11 cellular contexts compared by ENCODE assay signal in genomic region chr10:74928742-74929191, GRCh38.
DNase-seq lines count a peak whose midpoint lies in the region; ATAC-seq and TF ChIP-seq lines count a peak whose summit lies in the region.
"Had no signal": no experiment of that assay in that cellular context is flagged by ENCODE, and none has a peak within 500 bp of the region (broad histone marks: within the 10 kb centered on the region; RNA-seq: fewer than 3 reads in every experiment).

No MANE protein-coding gene starts in this region.

- DNase-seq in GM04503 (ENCODE audit: low read depth) (peak; percentile 47), body of pancreas (no peak), left lung (no peak), thoracic aorta (ENCODE audit: low spot score) (no peak), nephron progenitor cell (no peak), WERI-Rb-1 (no peak)
- no peak for DNase-seq in stimulated activated CD4-positive, alpha-beta T cell treated with anti-CD3 and anti-CD28 coated beads, Interleukin-4, amount 100 ng/mL, for 1 hour
- DNase-seq: activated gamma-delta T cell treated with Interleukin-2 at 50 U/mL for 16 hours; CD4-positive, CD25-positive, alpha-beta regulatory T cell; ovary; stimulated activated CD4-positive, alpha-beta T cell treated with anti-CD3 and anti-CD28 coated beads, Interleukin-15, amount 100 ng/mL, for 24 hours had no signal

- WGBS in body of pancreas, 2 donors = 16 to 22% methylated on average over 2 of the region's 2 CpGs

- H3K9me3 ChIP-seq in body of pancreas = no peaks in the 10 kb centered on the region
- no peaks in the 10 kb centered on the region for H3K9me3 ChIP-seq in left lung
- H3K9me3 ChIP-seq in thoracic aorta = no peaks in the 10 kb centered on the region
- no peaks in the 10 kb centered on the region for H3K9me3 ChIP-seq in WERI-Rb-1 (ENCODE audit: severe bottlenecking)
- H3K9me3 ChIP-seq: ovary had no signal

- H3K27me3 Mint-ChIP-seq in nephron progenitor cell (ENCODE audit: low read depth, poor library complexity) = no peaks in the 10 kb centered on the region
- H3K27me3 Mint-ChIP-seq: CD4-positive, CD25-positive, alpha-beta regulatory T cell had no signal

- H3K4me3 Mint-ChIP-seq in nephron progenitor cell = no peak overlapping the region
- H3K4me3 Mint-ChIP-seq: CD4-positive, CD25-positive, alpha-beta regulatory T cell had no signal

- H3K36me3 ChIP-seq in body of pancreas (replicated peaks in 1 of 2; ENCODE audit: insufficient read depth in 1 of 2, low read depth in 2 of 2) (no peaks in the 10 kb centered on the region), left lung (no peaks in the 10 kb centered on the region), thoracic aorta (no peaks in the 10 kb centered on the region), WERI-Rb-1 (no peaks in the 10 kb centered on the region)
- H3K36me3 ChIP-seq: ovary had no signal

- no peak for TF ChIP-seq POLR2A in body of pancreas (IDR thresholded peaks at IDR 0.05)

- H3K27me3 ChIP-seq in body of pancreas (no peaks in the 10 kb centered on the region), left lung (no peaks in the 10 kb centered on the region), thoracic aorta (replicated peaks; ENCODE audit: insufficient read depth) (no peaks in the 10 kb centered on the region), WERI-Rb-1 (ENCODE audit: insufficient read depth, low read depth, severe bottlenecking) (no peaks in the 10 kb centered on the region)
- H3K27me3 ChIP-seq: ovary had no signal

- H3K27ac Mint-ChIP-seq in nephron progenitor cell = no peak overlapping the region

- peaks cover 38% of the 10 kb centered on the region for H3K4me1 Mint-ChIP-seq in nephron progenitor cell

- no peaks in the 10 kb centered on the region for H3K9me3 Mint-ChIP-seq in nephron progenitor cell
- H3K9me3 Mint-ChIP-seq: CD4-positive, CD25-positive, alpha-beta regulatory T cell had no signal

- H3K27ac ChIP-seq in body of pancreas (peak overlapping the region; percentile 32 to 64 (median 54)), left lung (peak overlapping the region; percentile 14), thoracic aorta (peak overlapping the region; percentile 82 to 83), WERI-Rb-1 (no peak overlapping the region)

- intact Hi-C loops in body of pancreas (cut with DNase I) (no loop called here), left lung (cut with DNase I) (no loop called here)

- ATAC-seq in body of pancreas (peak; percentile 11), left lung (no peak), thoracic aorta (ENCODE audit: insufficient number of reproducible peaks, low FRiP score, low read depth) (no peak)

- no peak for TF ChIP-seq CTCF in body of pancreas (IDR thresholded peaks at IDR 0.05)
- no peak for TF ChIP-seq CTCF in left lung (IDR thresholded peaks at IDR 0.05)
- no peak for TF ChIP-seq CTCF in thoracic aorta (IDR thresholded peaks at IDR 0.05)
- no peak for TF ChIP-seq CTCF in nephron progenitor cell (IDR thresholded peaks at IDR 0.05)
- no peak for TF ChIP-seq CTCF in WERI-Rb-1 (IDR thresholded peaks at IDR 0.05; ENCODE audit: low read depth, low read length)

- H3K4me1 ChIP-seq in body of pancreas (peaks cover 89% of the 10 kb centered on the region), left lung (peaks cover 10 to 37% of the 10 kb centered on the region in 2 donors), thoracic aorta (ENCODE audit: control insufficient read depth in 1 of 2, low read depth in 2 of 2) (peaks cover 55 to 68% of the 10 kb centered on the region in 2 donors)

- H3K36me3 Mint-ChIP-seq in nephron progenitor cell (ENCODE audit: low read depth) = peaks cover 5% of the 10 kb centered on the region

- H3K4me3 ChIP-seq in body of pancreas = no peak overlapping the region
- H3K4me3 ChIP-seq in left lung = no peak overlapping the region
- peak overlapping the region; percentile 44 for H3K4me3 ChIP-seq in thoracic aorta
- H3K4me3 ChIP-seq in WERI-Rb-1 (ENCODE audit: low read depth, low read length) = no peak overlapping the region
- H3K4me3 ChIP-seq: ovary had no signal
